22 cellular contexts compared by ENCODE assay signal in genomic region chr3:187684880-187685279, GRCh38. TPM values are rescaled to one million over a fixed set of nuclear protein-coding genes. Genes with fewer than 3 reads are reported as not detected.
DNase-seq lines count a peak whose midpoint lies in the region; ATAC-seq and TF ChIP-seq lines count a peak whose summit lies in the region.
"Had no signal": no experiment of that assay in that cellular context is flagged by ENCODE, and none has a peak within 500 bp of the region (broad histone marks: within the 10 kb centered on the region; RNA-seq: fewer than 3 reads in every experiment).

No MANE protein-coding gene starts in this region.

- peaks cover 25% of the 10 kb centered on the region for H3K27me3 ChIP-seq in left ventricle myocardium inferior (ENCODE audit: low read depth)
- H3K27me3 ChIP-seq: right atrium auricular region had no signal

- no peaks in the 10 kb centered on the region for H3K36me3 Mint-ChIP-seq in activated naive CD4-positive, alpha-beta T cell treated with anti-CD3 and anti-CD28 coated beads for 36 hours (ENCODE audit: low read depth)
- no peaks in the 10 kb centered on the region for H3K36me3 Mint-ChIP-seq in stimulated activated effector memory CD8-positive, alpha-beta T cell treated with anti-CD3 and anti-CD28 coated beads, Interleukin-12 subunit alpha, Interleukin-12 subunit beta, amount 100 ng/mL, for 72 hours
- H3K36me3 Mint-ChIP-seq in mesothelial cell of epicardium: no peaks in the 10 kb centered on the region
- H3K36me3 Mint-ChIP-seq: CD8-positive, alpha-beta memory T cell had no signal

- no peak overlapping the region for H3K27ac Mint-ChIP-seq in activated naive CD4-positive, alpha-beta T cell treated with anti-CD3 and anti-CD28 coated beads for 36 hours
- H3K27ac Mint-ChIP-seq in stimulated activated effector memory CD8-positive, alpha-beta T cell treated with anti-CD3 and anti-CD28 coated beads, Interleukin-12 subunit alpha, Interleukin-12 subunit beta, amount 100 ng/mL, for 72 hours: no peak overlapping the region
- no peak overlapping the region for H3K27ac Mint-ChIP-seq in mesothelial cell of epicardium
- H3K27ac Mint-ChIP-seq: CD8-positive, alpha-beta memory T cell had no signal

- H3K9me3 ChIP-seq in left ventricle myocardium inferior (replicated peaks): peaks cover 26% of the 10 kb centered on the region

- intact Hi-C loops in activated naive CD4-positive, alpha-beta T cell treated with anti-CD3 and anti-CD28 coated beads for 36 hours (cut with micrococcal nuclease): no loop called here
- intact Hi-C loops in left ventricle myocardium inferior (cut with micrococcal nuclease): no loop called here

- H3K4me3 Mint-ChIP-seq in activated naive CD4-positive, alpha-beta T cell treated with anti-CD3 and anti-CD28 coated beads for 36 hours: no peak overlapping the region
- no peak overlapping the region for H3K4me3 Mint-ChIP-seq in stimulated activated effector memory CD8-positive, alpha-beta T cell treated with anti-CD3 and anti-CD28 coated beads, Interleukin-12 subunit alpha, Interleukin-12 subunit beta, amount 100 ng/mL, for 72 hours
- no peak overlapping the region for H3K4me3 Mint-ChIP-seq in mesothelial cell of epicardium
- H3K4me3 Mint-ChIP-seq: CD8-positive, alpha-beta memory T cell had no signal

- H3K27me3 Mint-ChIP-seq in activated naive CD4-positive, alpha-beta T cell treated with anti-CD3 and anti-CD28 coated beads for 36 hours (ENCODE audit: low read depth): peaks cover 29% of the 10 kb centered on the region
- peaks cover 2% of the 10 kb centered on the region for H3K27me3 Mint-ChIP-seq in mesothelial cell of epicardium (ENCODE audit: low read depth)

- peaks cover 5% of the 10 kb centered on the region for H3K9me3 Mint-ChIP-seq in activated naive CD4-positive, alpha-beta T cell treated with anti-CD3 and anti-CD28 coated beads for 36 hours
- peaks cover 7% of the 10 kb centered on the region for H3K9me3 Mint-ChIP-seq in stimulated activated effector memory CD8-positive, alpha-beta T cell treated with anti-CD3 and anti-CD28 coated beads, Interleukin-12 subunit alpha, Interleukin-12 subunit beta, amount 100 ng/mL, for 72 hours
- H3K9me3 Mint-ChIP-seq in mesothelial cell of epicardium: peaks cover 17% of the 10 kb centered on the region

- CTCF ChIA-PET in activated naive CD4-positive, alpha-beta T cell treated with anti-CD3 and anti-CD28 coated beads for 36 hours (lab: Charles Lee): interaction anchor here (1.0 to 14.7 kb wide), 3 partner anchors 19 to 365 kb away, joined by 3 to 283 read pairs (median 5); no protein-coding TSS in a partner anchor

- DNase-seq in activated naive CD4-positive, alpha-beta T cell treated with Interleukin-2 at 50 U/mL for 16 hours: peak; percentile 6
- no peak for DNase-seq in activated naive CD4-positive, alpha-beta T cell treated with anti-CD3 and anti-CD28 coated beads for 36 hours
- peak; percentile 24 for DNase-seq in NB4 (ENCODE audit: low read depth)
- peak; percentile 33 for DNase-seq in astrocyte of the spinal cord (ENCODE audit: low read depth, low spot score)
- DNase-seq in stimulated activated effector memory CD8-positive, alpha-beta T cell treated with anti-CD3 and anti-CD28 coated beads, Interleukin-12 subunit alpha, Interleukin-12 subunit beta, amount 100 ng/mL, for 72 hours (ENCODE audit: low spot score in 2 of 2): no peak
- no peak for DNase-seq in left ventricle myocardium inferior
- no peak for DNase-seq in NCI-H1694 (lab: John Stamatoyannopoulos, UW)
- DNase-seq in mesothelial cell of epicardium (ENCODE audit: low spot score in 2 of 2, unreplicated experiment in 2 of 2): no peak
- DNase-seq: activated CD8-positive, alpha-beta memory T cell treated with anti-CD3 and anti-CD28 coated beads for 24 hours; activated naive CD4-positive, alpha-beta T cell treated with anti-CD3 and anti-CD28 coated beads, Interleukin-2, amount 50 U/mL, for 16 hours; CD8-positive, alpha-beta memory T cell; effector CD4-positive, alpha-beta T cell; hypothalamus; Karpas-422; left cardiac atrium; NCI-H1436 treated with DMSO at 0.1 percent for 48 hours; NCI-H446; nucleus accumbens had no signal

- H3K36me3 ChIP-seq in left ventricle myocardium inferior: no peaks in the 10 kb centered on the region
- H3K36me3 ChIP-seq: right atrium auricular region had no signal

- in situ Hi-C loops in astrocyte of the spinal cord (cut with HindIII; ENCODE audit: low sequenced_read_pairs): no loop called here

- H3K4me1 ChIP-seq in left ventricle myocardium inferior: no peaks in the 10 kb centered on the region
- H3K4me1 ChIP-seq: right atrium auricular region had no signal

- H3K27ac ChIP-seq in left ventricle myocardium inferior (replicated peaks): no peak overlapping the region
- H3K27ac ChIP-seq: right atrium auricular region had no signal

- no peak for TF ChIP-seq POLR2A in NB4 (IDR thresholded peaks at IDR 0.05; ENCODE audit: extremely low read depth, insufficient read length)

- no peak for TF ChIP-seq CTCF in NB4 (IDR thresholded peaks at IDR 0.05; ENCODE audit: low read depth, low read length)
- TF ChIP-seq CTCF in astrocyte of the spinal cord (IDR thresholded peaks at IDR 0.05; ENCODE audit: low read depth, low read length): no peak
- no peak for TF ChIP-seq CTCF in left ventricle myocardium inferior (IDR thresholded peaks at IDR 0.05; ENCODE audit: borderline replicate concordance)
- TF ChIP-seq CTCF in mesothelial cell of epicardium (IDR thresholded peaks at IDR 0.05; ENCODE audit: unreplicated experiment): no peak

- peaks cover 6% of the 10 kb centered on the region for H3K4me1 Mint-ChIP-seq in activated naive CD4-positive, alpha-beta T cell treated with anti-CD3 and anti-CD28 coated beads for 36 hours (ENCODE audit: low read depth)
- no peaks in the 10 kb centered on the region for H3K4me1 Mint-ChIP-seq in stimulated activated effector memory CD8-positive, alpha-beta T cell treated with anti-CD3 and anti-CD28 coated beads, Interleukin-12 subunit alpha, Interleukin-12 subunit beta, amount 100 ng/mL, for 72 hours
- no peaks in the 10 kb centered on the region for H3K4me1 Mint-ChIP-seq in mesothelial cell of epicardium
- H3K4me1 Mint-ChIP-seq: CD8-positive, alpha-beta memory T cell had no signal

- no peak overlapping the region for H3K4me3 ChIP-seq in NB4 (ENCODE audit: low read depth, low read length)
- H3K4me3 ChIP-seq in astrocyte of the spinal cord (ENCODE audit: low read depth, low read length): no peak overlapping the region
- no peak overlapping the region for H3K4me3 ChIP-seq in left ventricle myocardium inferior
- H3K4me3 ChIP-seq: right atrium auricular region had no signal

- peak; percentile 82 for ATAC-seq in stimulated activated effector memory CD8-positive, alpha-beta T cell treated with anti-CD3 and anti-CD28 coated beads, Interleukin-12 subunit alpha, Interleukin-12 subunit beta, amount 100 ng/mL, for 72 hours
- ATAC-seq: left cardiac atrium had no signal

RNA-seq across cellular contexts. Expression of gene SST, which starts 14.7 kb away (rescaled TPM):
- total RNA-seq in activated naive CD4-positive, alpha-beta T cell treated with anti-CD3 and anti-CD28 coated beads for 36 hours: not detected
- total RNA-seq in left ventricle myocardium inferior: not detected
- 5.6 to 10.8 TPM (median 7.3 TPM) in 3 replicates for total RNA-seq in mesothelial cell of epicardium
- total RNA-seq: bronchial epithelial cell; CD8-positive, alpha-beta memory T cell; G401; left cardiac atrium; right atrium auricular region had no signal

RNA-seq across cellular contexts. Expression of gene RTP2, which starts 17.5 kb away (rescaled TPM):
- not detected for total RNA-seq in activated naive CD4-positive, alpha-beta T cell treated with anti-CD3 and anti-CD28 coated beads for 36 hours
- total RNA-seq in left ventricle myocardium inferior (not detected), mesothelial cell of epicardium (not detected in 3 replicates)
- total RNA-seq: bronchial epithelial cell; CD8-positive, alpha-beta memory T cell; G401; left cardiac atrium; mucosa of gallbladder; right atrium auricular region had no signal

Comparison
In these comparisons a context has a peak if more than half of its experiments do, and no peak if none do; other contexts are left out.
1. DNase-seq: peak in activated naive CD4-positive, alpha-beta T cell treated with Interleukin-2 at 50 U/mL for 16 hours (single experiment), NB4 (single experiment) and astrocyte of the spinal cord (single experiment); none in activated naive CD4-positive, alpha-beta T cell treated with anti-CD3 and anti-CD28 coated beads for 36 hours (single experiment), stimulated activated effector memory CD8-positive, alpha-beta T cell treated with anti-CD3 and anti-CD28 coated beads, Interleukin-12 subunit alpha, Interleukin-12 subunit beta, amount 100 ng/mL, for 72 hours (0 of 2), left ventricle myocardium inferior (single experiment), NCI-H1694 (single experiment) and mesothelial cell of epicardium (0 of 2).